ENCODE assay signal across 1 cellular context in genomic region chr19:41288898-41289505, GRCh38.
TF ChIP-seq lines count a peak whose summit lies in the region.

No MANE protein-coding gene starts in this region.

TF ChIP-seq in H1, 55 proteins besides CTCF, POLR2A, EP300 and RAD21:
- no peak for TF ChIP-seq MAFK (IDR thresholded peaks at IDR 0.05; ENCODE audit: low read depth, low read length)
- TF ChIP-seq NRF1 (IDR thresholded peaks at IDR 0.05; ENCODE audit: low read depth, low read length) = no peak
- no peak for TF ChIP-seq RFX5 (IDR thresholded peaks at IDR 0.05; ENCODE audit: borderline replicate concordance, low read depth, low read length)
- TF ChIP-seq ATF3 (IDR thresholded peaks at IDR 0.05; ENCODE audit: insufficient read depth, low read depth, low read length) = no peak
- no peak for TF ChIP-seq TEAD4 (IDR thresholded peaks at IDR 0.05; ENCODE audit: low read depth, low read length)
- no peak for TF ChIP-seq CHD1 (IDR thresholded peaks at IDR 0.05; ENCODE audit: low read depth, low read length)
